ENCODE assay signal across 24 cellular contexts in genomic region chr5:153523196-153523595, GRCh38. TPM values are rescaled to one million over a fixed set of nuclear protein-coding genes. Genes with fewer than 3 reads are reported as not detected.
A peak's percentile ranks its signal among the peaks of the same experiment; 100 is the strongest.
DNase-seq lines count a peak whose midpoint lies in the region; ATAC-seq and TF ChIP-seq lines count a peak whose summit lies in the region.
"Had no signal": no experiment of that assay in that cellular context is flagged by ENCODE, and none has a peak within 500 bp of the region (broad histone marks: within the 10 kb centered on the region; RNA-seq: fewer than 3 reads in every experiment).

No MANE protein-coding gene starts in this region.

- H3K9me3 Mint-ChIP-seq in osteocyte (ENCODE audit: unreplicated experiment), result no peaks in the 10 kb centered on the region
- H3K9me3 Mint-ChIP-seq in CD4-positive, alpha-beta memory T cell, result no peaks in the 10 kb centered on the region
- H3K9me3 Mint-ChIP-seq: activated CD4-positive, alpha-beta T cell treated with anti-CD3 and anti-CD28 coated beads, Interleukin-2, amount 10 ng/mL, durations not matched to agents 24 days and 14 days; memory B cell; nephron progenitor cell; stimulated activated memory B cell treated with anti-CD40 and anti-IgM and Interleukin-4, amounts not matched to agents 10 μg/mL and 1 μg/mL and 100 μg/mL, for 72 hours had no signal

- peaks cover 12% of the 10 kb centered on the region for H3F3A ChIP-seq in GM23248 (ENCODE audit: insufficient read depth)

- peak overlapping the region; percentile 41 for H3K4me2 ChIP-seq in GM23248 (ENCODE audit: unreplicated experiment)

- H3K27me3 ChIP-seq in GM23248 (replicated peaks; ENCODE audit: insufficient read depth), result no peaks in the 10 kb centered on the region
- H3K27me3 ChIP-seq in RWPE2 (ENCODE audit: insufficient read depth, poor library complexity, severe bottlenecking), result no peaks in the 10 kb centered on the region
- H3K27me3 ChIP-seq in CD4-positive, alpha-beta memory T cell (ENCODE audit: insufficient read depth, low read length), result no peaks in the 10 kb centered on the region
- H3K27me3 ChIP-seq: BLaER1 treated with 17β-estradiol and CSF1 and Interleukin-3, amounts not matched to agents 10 nM and 100 nM; body of pancreas; heart left ventricle; thyroid gland had no signal

- no peaks in the 10 kb centered on the region for H3K9me2 ChIP-seq in GM23248 (ENCODE audit: insufficient read depth)

- peak overlapping the region; percentile 16; the same call in 1 of the 2 replicates for H3K27ac ChIP-seq in GM23248
- H3K27ac ChIP-seq in RWPE2 (ENCODE audit: poor library complexity, severe bottlenecking), result peak overlapping the region; percentile 20
- H3K27ac ChIP-seq in CD4-positive, alpha-beta memory T cell (ENCODE audit: low read depth, low read length), result no peak overlapping the region
- H3K27ac ChIP-seq: BLaER1 treated with 17β-estradiol and CSF1 and Interleukin-3, amounts not matched to agents 10 nM and 100 nM; body of pancreas; epithelial cell of prostate; heart left ventricle; thyroid gland had no signal

- in situ Hi-C loops in GM23248 (cut with MboI), result no loop called here

- peak overlapping the region; percentile 61 for H3K27ac Mint-ChIP-seq in osteocyte (ENCODE audit: unreplicated experiment)
- H3K27ac Mint-ChIP-seq in CD4-positive, alpha-beta memory T cell, result no peak overlapping the region
- H3K27ac Mint-ChIP-seq: activated CD4-positive, alpha-beta T cell treated with anti-CD3 and anti-CD28 coated beads, Interleukin-2, amount 10 ng/mL, durations not matched to agents 24 days and 14 days; memory B cell; nephron progenitor cell; stimulated activated memory B cell treated with anti-CD40 and anti-IgM and Interleukin-4, amounts not matched to agents 10 μg/mL and 1 μg/mL and 100 μg/mL, for 72 hours had no signal

- H3K36me3 ChIP-seq in GM23248 (ENCODE audit: low read depth), result no peaks in the 10 kb centered on the region
- no peaks in the 10 kb centered on the region for H3K36me3 ChIP-seq in RWPE2 (ENCODE audit: low read depth)
- no peaks in the 10 kb centered on the region for H3K36me3 ChIP-seq in CD4-positive, alpha-beta memory T cell (ENCODE audit: insufficient read depth, low read length)
- H3K36me3 ChIP-seq: BLaER1 treated with 17β-estradiol and CSF1 and Interleukin-3, amounts not matched to agents 10 nM and 100 nM; heart left ventricle; thyroid gland had no signal

- peaks cover 65% of the 10 kb centered on the region for H3K4me1 Mint-ChIP-seq in osteocyte (ENCODE audit: unreplicated experiment)
- H3K4me1 Mint-ChIP-seq in CD4-positive, alpha-beta memory T cell, result no peaks in the 10 kb centered on the region
- H3K4me1 Mint-ChIP-seq: activated CD4-positive, alpha-beta T cell treated with anti-CD3 and anti-CD28 coated beads, Interleukin-2, amount 10 ng/mL, durations not matched to agents 24 days and 14 days; memory B cell; stimulated activated memory B cell treated with anti-CD40 and anti-IgM and Interleukin-4, amounts not matched to agents 10 μg/mL and 1 μg/mL and 100 μg/mL, for 72 hours had no signal

- DNase-seq in GM23248 (peak; percentile 68), RWPE2 (ENCODE audit: low spot score) (no peak), fibroblast of gingiva (ENCODE audit: low read depth) (peak; percentile 63), osteocyte (ENCODE audit: extremely low spot score, unreplicated experiment) (no peak), GM10266 (ENCODE audit: extremely low spot score) (no peak)
- DNase-seq in CD4-positive, alpha-beta memory T cell, result no peak
- DNase-seq: activated CD4-positive, alpha-beta T cell treated with anti-CD3 and anti-CD28 coated beads, Interleukin-2, amount 10 ng/mL, durations not matched to agents 24 days and 14 days; activated naive CD4-positive, alpha-beta T cell treated with Interleukin-2 at 50 U/mL for 16 hours; GF-D8; NCI-H1694 treated with DMSO at 0.1 percent for 48 hours; NCI-H226; nephron progenitor cell; stimulated activated CD4-positive, alpha-beta T cell treated with anti-CD3 and anti-CD28 coated beads, Interleukin-15, amount 100 ng/mL, for 24 hours; thyroid gland had no signal

- CTCF ChIA-PET in CD4-positive, alpha-beta memory T cell (lab: Charles Lee; ENCODE audit: partially characterized antibody), result no interaction called here

- H3K9ac ChIP-seq in GM23248, result no peak overlapping the region
- H3K9ac ChIP-seq: BLaER1 treated with 17β-estradiol and CSF1 and Interleukin-3, amounts not matched to agents 10 nM and 100 nM had no signal

- H4K20me1 ChIP-seq in GM23248 (ENCODE audit: insufficient read depth), result no peaks in the 10 kb centered on the region
- H4K20me1 ChIP-seq: BLaER1 treated with 17β-estradiol and CSF1 and Interleukin-3, amounts not matched to agents 10 nM and 100 nM had no signal

- no peaks in the 10 kb centered on the region for H3K27me3 Mint-ChIP-seq in osteocyte (ENCODE audit: unreplicated experiment)
- peaks cover 0 to 2% of the 10 kb centered on the region in 2 donors for H3K27me3 Mint-ChIP-seq in CD4-positive, alpha-beta memory T cell
- H3K27me3 Mint-ChIP-seq: activated CD4-positive, alpha-beta T cell treated with anti-CD3 and anti-CD28 coated beads, Interleukin-2, amount 10 ng/mL, durations not matched to agents 24 days and 14 days; memory B cell; stimulated activated memory B cell treated with anti-CD40 and anti-IgM and Interleukin-4, amounts not matched to agents 10 μg/mL and 1 μg/mL and 100 μg/mL, for 72 hours had no signal

- no peak overlapping the region for H3K4me3 Mint-ChIP-seq in osteocyte (ENCODE audit: unreplicated experiment)
- no peak overlapping the region for H3K4me3 Mint-ChIP-seq in CD4-positive, alpha-beta memory T cell
- H3K4me3 Mint-ChIP-seq: activated CD4-positive, alpha-beta T cell treated with anti-CD3 and anti-CD28 coated beads, Interleukin-2, amount 10 ng/mL, durations not matched to agents 24 days and 14 days; memory B cell; nephron progenitor cell; stimulated activated memory B cell treated with anti-CD40 and anti-IgM and Interleukin-4, amounts not matched to agents 10 μg/mL and 1 μg/mL and 100 μg/mL, for 72 hours had no signal

- H3K36me3 Mint-ChIP-seq in osteocyte (ENCODE audit: unreplicated experiment), result no peaks in the 10 kb centered on the region
- no peaks in the 10 kb centered on the region for H3K36me3 Mint-ChIP-seq in CD4-positive, alpha-beta memory T cell
- H3K36me3 Mint-ChIP-seq: memory B cell; stimulated activated memory B cell treated with anti-CD40 and anti-IgM and Interleukin-4, amounts not matched to agents 10 μg/mL and 1 μg/mL and 100 μg/mL, for 72 hours had no signal

- no peaks in the 10 kb centered on the region for H3K79me2 ChIP-seq in GM23248 (ENCODE audit: insufficient read depth)

- no peak for TF ChIP-seq CTCF in RWPE2 (IDR thresholded peaks at IDR 0.05; ENCODE audit: poor library complexity, severe bottlenecking)
- no peak for TF ChIP-seq CTCF in osteocyte (IDR thresholded peaks at IDR 0.05)
- TF ChIP-seq CTCF in GM10266 (IDR thresholded peaks at IDR 0.05; ENCODE audit: control insufficient read depth, insufficient read depth, low read depth, missing control alignments), result no peak

- H3K9me3 ChIP-seq in GM23248 (ENCODE audit: low read depth) (no peaks in the 10 kb centered on the region), RWPE2 (ENCODE audit: severe bottlenecking) (no peaks in the 10 kb centered on the region)
- no peaks in the 10 kb centered on the region for H3K9me3 ChIP-seq in CD4-positive, alpha-beta memory T cell (ENCODE audit: control insufficient read depth in 1 of 2, low read length in 2 of 2)
- H3K9me3 ChIP-seq: BLaER1 treated with 17β-estradiol and CSF1 and Interleukin-3, amounts not matched to agents 10 nM and 100 nM; body of pancreas; heart left ventricle; thyroid gland had no signal

- no peak overlapping the region for H2AFZ ChIP-seq in GM23248

- peak; percentile 33; the same call in 1 of the 3 replicates for ATAC-seq in RWPE2 (ENCODE audit: low read depth)
- ATAC-seq in HG02852 (IDR thresholded peaks at IDR 0.05; ENCODE audit: unreplicated experiment), result no peak
- ATAC-seq: body of pancreas; Panc1; stimulated activated memory B cell treated with anti-CD40 and anti-IgM and Interleukin-4, amounts not matched to agents 10 μg/mL and 1 μg/mL and 100 μg/mL, for 72 hours had no signal

- intact Hi-C loops in CD4-positive, alpha-beta memory T cell (cut with micrococcal nuclease), result no loop called here

- H3K4me1 ChIP-seq in GM23248 (ENCODE audit: insufficient read depth), result peaks cover 31% of the 10 kb centered on the region
- H3K4me1 ChIP-seq in RWPE2 (ENCODE audit: insufficient read depth, poor library complexity, severe bottlenecking), result peaks cover 6% of the 10 kb centered on the region
- no peaks in the 10 kb centered on the region for H3K4me1 ChIP-seq in CD4-positive, alpha-beta memory T cell (ENCODE audit: insufficient read depth, low read length)
- H3K4me1 ChIP-seq: body of pancreas, thyroid gland had no signal

- POLR2A ChIA-PET in CD4-positive, alpha-beta memory T cell (lab: Charles Lee; ENCODE audit: partially characterized antibody), result no interaction called here

- 0 out of 2 replicates have a peak overlapping the region, but pooled peaks have one; percentile 12 for H3K4me3 ChIP-seq in GM23248
- no peak overlapping the region for H3K4me3 ChIP-seq in RWPE2 (ENCODE audit: severe bottlenecking)
- no peak overlapping the region for H3K4me3 ChIP-seq in CD4-positive, alpha-beta memory T cell (ENCODE audit: low read length in 2 of 2)
- H3K4me3 ChIP-seq: BLaER1 treated with 17β-estradiol and CSF1 and Interleukin-3, amounts not matched to agents 10 nM and 100 nM; body of pancreas; heart left ventricle; thyroid gland had no signal

RNA-seq across cellular contexts. Expression of gene GRIA1, which starts 32.7 kb away (rescaled TPM):
- 0.11 and 0.76 TPM in 2 replicates for total RNA-seq in GM23248 (2014; rRNA removed; shearing (Covaris generic))
- 0.04 and 0.13 TPM in 2 replicates for polyA plus RNA-seq in GM23248 (2016; fragmentation: Nextera tagmentation; extraction: Ambion mirVana)
- total RNA-seq in osteocyte, result 48.1 and 48.8 TPM in 2 replicates
- total RNA-seq in CD4-positive, alpha-beta memory T cell, result not detected
- polyA plus RNA-seq in CD4-positive, alpha-beta memory T cell, result not detected
- total RNA-seq: activated CD4-positive, alpha-beta T cell treated with anti-CD3 and anti-CD28 coated beads, Interleukin-2, amount 10 ng/mL, durations not matched to agents 24 days and 14 days; dermis microvascular lymphatic vessel endothelial cell; pulmonary artery endothelial cell had no signal

Comparison
In these comparisons a context has a peak if more than half of its experiments do, and no peak if none do; other contexts are left out.
1. DNase-seq: peak in GM23248 (single experiment) and fibroblast of gingiva (single experiment); none in RWPE2 (single experiment), osteocyte (single experiment), CD4-positive, alpha-beta memory T cell (0 of 5) and GM10266 (single experiment).
2. RNA of gene GRIA1, which starts 32.7 kb away (total RNA-seq): 48.1 to 48.8 TPM in osteocyte; 0.11 to 0.76 TPM in GM23248 and not detected in CD4-positive, alpha-beta memory T cell; every median in the first group is over 10 times any median in the second.